ENCODE assay signal across 8 cellular contexts in the genomic region with DNA sequence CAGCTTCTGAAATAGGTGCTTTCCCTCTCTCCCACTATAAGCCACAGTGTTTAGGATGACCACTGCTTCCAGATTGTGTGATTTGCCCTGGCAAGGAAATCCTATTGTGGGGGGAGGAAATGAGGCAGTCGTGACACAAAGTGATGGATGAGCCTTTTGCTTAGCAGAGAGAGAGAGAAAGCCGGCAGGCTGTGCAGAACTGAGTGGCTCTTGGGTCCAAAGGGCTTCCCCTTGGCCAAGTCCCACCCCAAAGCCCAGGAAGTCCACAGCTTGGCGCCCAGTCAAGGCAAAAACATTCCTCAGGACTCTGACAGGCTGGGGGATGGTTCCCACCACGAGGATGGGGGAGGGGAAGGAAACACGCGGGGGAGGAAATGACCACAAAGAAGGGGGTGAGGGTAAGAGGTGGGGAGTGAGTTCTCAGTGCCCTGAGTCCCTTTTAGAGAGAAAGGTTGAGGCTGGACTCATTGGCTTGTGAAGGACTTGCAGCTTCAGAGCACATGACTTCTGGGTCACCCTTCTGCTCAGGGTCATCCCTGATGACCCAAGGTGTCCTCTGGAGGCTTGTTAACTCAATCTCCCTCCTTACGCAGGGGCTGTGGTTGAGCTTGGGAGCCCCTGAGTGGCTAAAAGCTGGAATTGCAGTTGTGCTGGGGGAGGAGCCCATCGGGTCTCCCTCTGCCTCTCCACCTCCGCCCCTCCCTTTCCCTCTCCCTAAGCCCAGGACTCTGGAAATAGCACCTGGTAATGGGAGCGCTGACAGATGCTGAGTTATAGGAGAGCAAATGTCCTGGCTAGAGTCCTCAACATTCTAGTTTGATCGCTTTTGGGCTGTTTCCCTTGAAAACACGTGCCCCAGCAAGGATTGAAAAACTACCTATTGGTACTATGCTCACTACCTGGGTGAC. TPM values are rescaled to one million over a fixed set of nuclear protein-coding genes. Genes with fewer than 3 reads are reported as not detected.
A peak's percentile ranks its signal among the peaks of the same experiment; 100 is the strongest.
DNase-seq lines count a peak whose midpoint lies in the region; ATAC-seq, FAIRE-seq and TF ChIP-seq lines count a peak whose summit lies in the region.

No MANE protein-coding gene starts in this region.

- H3K36me3 ChIP-seq in lung (ENCODE audit: control insufficient read depth in 2 of 2, insufficient read depth in 2 of 2, low read length in 2 of 2) = no peaks in the 10 kb centered on the region

- peaks cover 65% of the 10 kb centered on the region for H3K4me1 Mint-ChIP-seq in activated CD4-positive, alpha-beta memory T cell treated with anti-CD3 and anti-CD28 coated beads for 36 hours (ENCODE audit: low read depth)

- H3K4me3 ChIP-seq in GM12875 (ENCODE audit: low read depth, low read length) (no peak overlapping the region), lung (no peak overlapping the region)

- H3K27ac Mint-ChIP-seq in activated CD4-positive, alpha-beta memory T cell treated with anti-CD3 and anti-CD28 coated beads for 36 hours = peak overlapping the region; percentile 92

- TF ChIP-seq CTCF in GM12875 (IDR thresholded peaks at IDR 0.05; ENCODE audit: borderline replicate concordance, insufficient read depth, low read depth, low read length) (peak; percentile 78), lung (IDR thresholded peaks at IDR 0.05; ENCODE audit: control extremely low read depth, extremely low read depth) (peak; percentile 82)

- H3K4me3 Mint-ChIP-seq in activated CD4-positive, alpha-beta memory T cell treated with anti-CD3 and anti-CD28 coated beads for 36 hours = peak overlapping the region; percentile 35

- H3K9me3 ChIP-seq in lung (ENCODE audit: control insufficient read depth in 2 of 2, insufficient read depth in 1 of 2, low read length in 1 of 2) = no peaks in the 10 kb centered on the region

- H3K27me3 ChIP-seq in lung (ENCODE audit: control insufficient read depth, insufficient read depth) = no peaks in the 10 kb centered on the region

- 1 to 3% methylated on average over 12 of the region's 12 CpGs for WGBS in lung, 2 donors

- peak; percentile 56 for ATAC-seq in lung (ENCODE audit: insufficient read depth, low FRiP score)
- no peak for ATAC-seq in HG03045 (IDR thresholded peaks at IDR 0.05; ENCODE audit: unreplicated experiment)

- H3K27me3 Mint-ChIP-seq in activated CD4-positive, alpha-beta memory T cell treated with anti-CD3 and anti-CD28 coated beads for 36 hours = no peaks in the 10 kb centered on the region

- DNase-seq in HTR-8/SVneo (ENCODE audit: insufficient read length, low spot score) = peak; percentile 95
- peak; percentile 95 for DNase-seq in NCI-H774 (lab: John Stamatoyannopoulos, UW)
- DNase-seq in activated CD4-positive, alpha-beta memory T cell treated with anti-CD3 and anti-CD28 coated beads for 36 hours = peak; percentile 85
- peak; percentile 41 for DNase-seq in effector CD8-positive, alpha-beta T cell (lab: John Stamatoyannopoulos, UW)
- peak; percentile 87 for DNase-seq in lung (ENCODE audit: low spot score)
- DNase-seq in stimulated activated CD8-positive, alpha-beta memory T cell treated with anti-CD3 and anti-CD28 coated beads, Interleukin-4, amount 100 ng/mL, for 24 hours (ENCODE audit: low read depth) = peak; percentile 48

- H3K27ac ChIP-seq in lung (ENCODE audit: low read depth in 1 of 2, low read length in 1 of 2) = peak overlapping the region; percentile 61 to 83

- POLR2A ChIA-PET in activated CD4-positive, alpha-beta memory T cell treated with anti-CD3 and anti-CD28 coated beads for 36 hours (lab: Charles Lee) = interaction anchor here (1.3 to 3.7 kb wide), 4 partner anchors 11 to 57 kb away, joined by 3 to 29 read pairs (median 14); a partner anchor contains a TSS

- H3K9me3 Mint-ChIP-seq in activated CD4-positive, alpha-beta memory T cell treated with anti-CD3 and anti-CD28 coated beads for 36 hours = no peaks in the 10 kb centered on the region

- CTCF ChIA-PET in activated CD4-positive, alpha-beta memory T cell treated with anti-CD3 and anti-CD28 coated beads for 36 hours (lab: Charles Lee) = interaction anchor here (0.6 to 6.3 kb wide), 29 partner anchors 9 to 216 kb away, joined by 3 to 159 read pairs (median 10); a partner anchor contains a TSS

- intact Hi-C loops in activated CD4-positive, alpha-beta memory T cell treated with anti-CD3 and anti-CD28 coated beads for 36 hours (cut with micrococcal nuclease) = loop anchor here (1.0 to 5.0 kb wide), 5 partner anchors 29 to 175 kb away; a partner anchor contains a TSS

- peak; percentile 62 for FAIRE-seq in HTR-8/SVneo (lab: Jason Lieb, UNC)

- peaks cover 15 to 23% of the 10 kb centered on the region in 2 donors for H3K4me1 ChIP-seq in lung (ENCODE audit: control insufficient read depth in 2 of 2, insufficient read depth in 2 of 2, low read length in 2 of 2)

- no peaks in the 10 kb centered on the region for H3K36me3 Mint-ChIP-seq in activated CD4-positive, alpha-beta memory T cell treated with anti-CD3 and anti-CD28 coated beads for 36 hours

RNA-seq across cellular contexts. Expression of a gene that starts 10.3 kb away (rescaled TPM):
- total RNA-seq in activated CD4-positive, alpha-beta memory T cell treated with anti-CD3 and anti-CD28 coated beads for 36 hours = 10 to 100 TPM; 77.9 to 80.6 TPM
- 100 to 1,000 TPM in 1 of 2 donors, 10 to 100 TPM in 1; 84.8 to 111 TPM for total RNA-seq in lung
- polyA plus RNA-seq in lung = 10 to 100 TPM; 73.2 to 84.6 TPM

RNA-seq across cellular contexts. Expression of a gene that starts 11.1 kb away (rescaled TPM):
- 1 to 10 TPM; 6.7 to 7.3 TPM for total RNA-seq in activated CD4-positive, alpha-beta memory T cell treated with anti-CD3 and anti-CD28 coated beads for 36 hours
- total RNA-seq in lung = 10 to 100 TPM in 1 of 2 donors, 1 to 10 TPM in 1; 3.2 to 19.4 TPM
- 10 to 100 TPM in 1 of 2 donors, 1 to 10 TPM in 1; 8.7 to 19.6 TPM for polyA plus RNA-seq in lung

RNA-seq across cellular contexts. Expression of a gene that starts 28.9 kb away (rescaled TPM):
- total RNA-seq in activated CD4-positive, alpha-beta memory T cell treated with anti-CD3 and anti-CD28 coated beads for 36 hours = 100 to 1,000 TPM in 1 of 2 experiments, 10 to 100 TPM in 1; 96.1 to 102 TPM
- 10 to 100 TPM; 74.8 to 85.5 TPM for total RNA-seq in lung
- polyA plus RNA-seq in lung = 10 to 100 TPM; 37.2 to 47.8 TPM

RNA-seq across cellular contexts. Expression of a gene that starts 48.7 kb away (rescaled TPM):
- total RNA-seq in activated CD4-positive, alpha-beta memory T cell treated with anti-CD3 and anti-CD28 coated beads for 36 hours = 10 to 100 TPM; 12.5 to 13.4 TPM
- 10 to 100 TPM; 41.3 to 55.9 TPM for total RNA-seq in lung
- polyA plus RNA-seq in lung = 10 to 100 TPM; 28.5 to 33.6 TPM

RNA-seq across cellular contexts. Expression of a gene that starts 57.3 kb away (rescaled TPM):
- 10 to 100 TPM; 89.2 to 99.9 TPM for total RNA-seq in activated CD4-positive, alpha-beta memory T cell treated with anti-CD3 and anti-CD28 coated beads for 36 hours
- total RNA-seq in lung = 10 to 100 TPM; 69.9 to 82.3 TPM
- polyA plus RNA-seq in lung = 100 to 1,000 TPM in 1 of 2 donors, 10 to 100 TPM in 1; 48.2 to 149 TPM

Comparison
In these comparisons a context has a peak if more than half of its experiments do, and no peak if none do; other contexts are left out.
1. DNase-seq: peak in every context shown above with its lines; median percentile 95 in HTR-8/SVneo; 95 in NCI-H774; 87 in lung; 85 in activated CD4-positive, alpha-beta memory T cell treated with anti-CD3 and anti-CD28 coated beads for 36 hours; 48 in stimulated activated CD8-positive, alpha-beta memory T cell treated with anti-CD3 and anti-CD28 coated beads, Interleukin-4, amount 100 ng/mL, for 24 hours; 41 in effector CD8-positive, alpha-beta T cell.